In the genomic region with DNA sequence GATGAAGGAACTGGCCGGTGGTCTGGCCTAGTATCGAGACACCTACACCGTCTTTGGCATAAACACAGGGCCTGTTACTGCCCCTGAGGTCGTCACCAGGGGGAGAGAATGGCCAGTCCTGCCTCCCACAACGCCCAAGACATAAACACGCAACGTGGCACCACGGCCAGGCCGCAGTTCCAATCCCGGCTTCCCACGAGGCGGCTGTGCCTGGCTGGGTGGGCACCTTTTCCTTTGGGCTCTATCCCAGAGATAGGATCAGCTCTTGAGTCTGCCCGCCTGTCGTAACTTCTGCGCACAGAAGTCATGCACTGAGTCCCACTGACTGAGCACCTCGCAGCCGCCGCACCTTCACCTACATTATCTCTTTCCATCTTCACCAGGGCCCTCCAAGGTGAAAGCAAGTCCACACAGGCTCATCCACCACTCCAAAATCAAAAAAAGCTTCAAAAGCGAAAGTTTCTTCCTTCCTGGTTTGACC, we compare ENCODE assay signal across 8 cellular contexts. TPM values are rescaled to one million over a fixed set of nuclear protein-coding genes. Genes with fewer than 3 reads are reported as not detected.
A peak's percentile ranks its signal among the peaks of the same experiment; 100 is the strongest.
DNase-seq lines count a peak whose midpoint lies in the region; ATAC-seq, FAIRE-seq and TF ChIP-seq lines count a peak whose summit lies in the region.

No MANE protein-coding gene starts in this region.

- no peak for TF ChIP-seq CTCF in SU-DHL-6 (IDR thresholded peaks at IDR 0.05; ENCODE audit: insufficient read depth, low read length, poor library complexity, severe bottlenecking)
- TF ChIP-seq CTCF in psoas muscle (IDR thresholded peaks at IDR 0.05): no peak

- ATAC-seq in psoas muscle: no peak

- H3K9ac ChIP-seq in ES-I3 (ENCODE audit: low read depth, low read length): peak overlapping the region; percentile 86
- H3K9ac ChIP-seq in SU-DHL-6 (ENCODE audit: low read length): peak overlapping the region; percentile 88

- H3K9me3 ChIP-seq in ES-I3 (ENCODE audit: control insufficient read depth, insufficient read depth, low read length) (peaks cover 2% of the 10 kb centered on the region; the same call in 1 of the 2 replicates), SU-DHL-6 (ENCODE audit: insufficient read depth, low read length) (no peaks in the 10 kb centered on the region), psoas muscle (no peaks in the 10 kb centered on the region)

- peak overlapping the region; percentile 89 for H3K4me2 ChIP-seq in SU-DHL-6 (ENCODE audit: low read depth, low read length, poor library complexity, severe bottlenecking)

- peaks cover 57% of the 10 kb centered on the region for H3K79me2 ChIP-seq in SU-DHL-6 (ENCODE audit: insufficient read depth, low read length)

- H3K4me3 ChIP-seq in SU-DHL-6 (ENCODE audit: insufficient read depth, low read length, poor library complexity, severe bottlenecking) (peak overlapping the region; percentile 84), psoas muscle (peak overlapping the region; percentile 74)

- H3K4me1 ChIP-seq in ES-I3 (ENCODE audit: insufficient read depth, low read length): peaks cover 12% of the 10 kb centered on the region; the same call in 1 of the 2 replicates
- peaks cover 35% of the 10 kb centered on the region for H3K4me1 ChIP-seq in psoas muscle

- peaks cover 4% of the 10 kb centered on the region; the same call in 1 of the 2 replicates for H3F3A ChIP-seq in SU-DHL-6 (ENCODE audit: insufficient read depth)

- no peaks in the 10 kb centered on the region for H3K9me2 ChIP-seq in SU-DHL-6 (replicated peaks; ENCODE audit: insufficient read depth, low read length)

- FAIRE-seq in HTR-8/SVneo (lab: Jason Lieb, UNC): no peak

- no peaks in the 10 kb centered on the region for H3K27me3 ChIP-seq in SU-DHL-6 (ENCODE audit: low read length)
- H3K27me3 ChIP-seq in psoas muscle (ENCODE audit: insufficient read depth in 3 of 3, low read length in 2 of 3): peaks cover 0 to 4% (median 4%) of the 10 kb centered on the region in 3 donors

- intact Hi-C loops in psoas muscle (cut with DNase I): no loop called here

- 47 to 55% (median 50%) methylated on average over 19 of the region's 19 CpGs for WGBS in psoas muscle, 3 donors

- DNase-seq in fibroblast of peridontal ligament (ENCODE audit: extremely low read depth): peak; percentile 28
- DNase-seq in psoas muscle: no peak
- DNase-seq in HTR-8/SVneo (ENCODE audit: insufficient read length, low spot score): no peak
- DNase-seq in activated CD4-positive, CD25-positive, alpha-beta regulatory T cell (lab: John Stamatoyannopoulos, UW): no peak
- no peak for DNase-seq in NCI-H1092 (lab: John Stamatoyannopoulos, UW)
- no peak for DNase-seq in NCI-H446 (lab: John Stamatoyannopoulos, UW)

- peaks cover 5% of the 10 kb centered on the region; the same call in 1 of the 2 replicates for H4K20me1 ChIP-seq in SU-DHL-6 (ENCODE audit: low read depth, low read length)

- 0 out of 2 replicates have a peak overlapping the region, but pooled peaks have one; percentile 10 for H3K27ac ChIP-seq in SU-DHL-6 (ENCODE audit: low read depth, low read length)
- H3K27ac ChIP-seq in psoas muscle: peak overlapping the region; percentile 65

- H3K36me3 ChIP-seq in ES-I3 (ENCODE audit: insufficient read depth, low read length): no peaks in the 10 kb centered on the region
- H3K36me3 ChIP-seq in SU-DHL-6 (ENCODE audit: low read length): no peaks in the 10 kb centered on the region
- H3K36me3 ChIP-seq in psoas muscle (ENCODE audit: insufficient read depth in 1 of 2, low read depth in 1 of 2): no peaks in the 10 kb centered on the region

- H2AFZ ChIP-seq in SU-DHL-6 (ENCODE audit: low read depth, low read length, severe bottlenecking): peak overlapping the region; percentile 82

RNA-seq across cellular contexts. Expression of a gene that starts 1.1 kb away (rescaled TPM):
- total RNA-seq in psoas muscle: 10 to 100 TPM; 19.1 to 22.2 (median 20.2) TPM
- polyA plus RNA-seq in psoas muscle: 10 to 100 TPM; 13.3 to 18.9 (median 15.8) TPM

RNA-seq across cellular contexts. Expression of a gene that starts 52.3 kb away (rescaled TPM):
- total RNA-seq in psoas muscle: under 1 TPM in 3 of 4 donors, not detected in 1; 0.32 to 0.93 (median 0.77) TPM
- under 1 TPM; 0.10 to 0.28 (median 0.21) TPM for polyA plus RNA-seq in psoas muscle
